ENCODE assay signal across 2 cellular contexts in the genomic region with DNA sequence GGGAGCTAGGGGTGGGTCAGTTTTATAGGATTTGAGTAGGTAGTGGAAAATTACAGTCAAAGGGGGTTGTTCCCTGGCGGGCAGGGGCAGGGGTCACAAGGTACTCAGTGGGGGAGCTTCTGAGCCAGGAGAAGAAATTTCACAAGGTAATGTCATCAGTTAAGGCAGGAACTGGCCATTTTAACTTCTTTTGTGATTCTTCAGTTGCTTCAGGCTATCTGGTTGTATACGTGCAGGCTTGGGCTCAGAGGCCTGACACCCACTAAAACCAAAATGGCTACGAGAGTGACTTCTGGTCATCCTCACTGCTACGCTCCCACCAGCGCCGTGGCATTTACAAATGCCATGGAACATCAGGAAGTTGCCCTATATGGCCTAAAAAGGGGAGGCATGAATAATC.
TF ChIP-seq lines count a peak whose summit lies in the region.

No MANE protein-coding gene starts in this region.

TF ChIP-seq in GM23338, 12 proteins besides CTCF, POLR2A, EP300 and RAD21:
- no peak for TF ChIP-seq STAT1 (IDR thresholded peaks at IDR 0.05; ENCODE audit: unreplicated experiment)
- no peak for TF ChIP-seq JUNB (IDR thresholded peaks at IDR 0.05; ENCODE audit: unreplicated experiment)

TF ChIP-seq in K562, 482 proteins besides CTCF, POLR2A, EP300 and RAD21:
- TF ChIP-seq CEBPG (CRISPR knock-in tag; IDR thresholded peaks at IDR 0.05) (peak; percentile 11; the same call in 1 of the 2 replicates), CEBPG (tag; conservative IDR thresholded peaks at IDR 0.05 in 1 of 2, IDR thresholded peaks at IDR 0.05 in 1 of 2) (no peak), ZNF75A (CRISPR knock-in tag; IDR thresholded peaks at IDR 0.05) (no peak)
- TF ChIP-seq, protein P1, sequence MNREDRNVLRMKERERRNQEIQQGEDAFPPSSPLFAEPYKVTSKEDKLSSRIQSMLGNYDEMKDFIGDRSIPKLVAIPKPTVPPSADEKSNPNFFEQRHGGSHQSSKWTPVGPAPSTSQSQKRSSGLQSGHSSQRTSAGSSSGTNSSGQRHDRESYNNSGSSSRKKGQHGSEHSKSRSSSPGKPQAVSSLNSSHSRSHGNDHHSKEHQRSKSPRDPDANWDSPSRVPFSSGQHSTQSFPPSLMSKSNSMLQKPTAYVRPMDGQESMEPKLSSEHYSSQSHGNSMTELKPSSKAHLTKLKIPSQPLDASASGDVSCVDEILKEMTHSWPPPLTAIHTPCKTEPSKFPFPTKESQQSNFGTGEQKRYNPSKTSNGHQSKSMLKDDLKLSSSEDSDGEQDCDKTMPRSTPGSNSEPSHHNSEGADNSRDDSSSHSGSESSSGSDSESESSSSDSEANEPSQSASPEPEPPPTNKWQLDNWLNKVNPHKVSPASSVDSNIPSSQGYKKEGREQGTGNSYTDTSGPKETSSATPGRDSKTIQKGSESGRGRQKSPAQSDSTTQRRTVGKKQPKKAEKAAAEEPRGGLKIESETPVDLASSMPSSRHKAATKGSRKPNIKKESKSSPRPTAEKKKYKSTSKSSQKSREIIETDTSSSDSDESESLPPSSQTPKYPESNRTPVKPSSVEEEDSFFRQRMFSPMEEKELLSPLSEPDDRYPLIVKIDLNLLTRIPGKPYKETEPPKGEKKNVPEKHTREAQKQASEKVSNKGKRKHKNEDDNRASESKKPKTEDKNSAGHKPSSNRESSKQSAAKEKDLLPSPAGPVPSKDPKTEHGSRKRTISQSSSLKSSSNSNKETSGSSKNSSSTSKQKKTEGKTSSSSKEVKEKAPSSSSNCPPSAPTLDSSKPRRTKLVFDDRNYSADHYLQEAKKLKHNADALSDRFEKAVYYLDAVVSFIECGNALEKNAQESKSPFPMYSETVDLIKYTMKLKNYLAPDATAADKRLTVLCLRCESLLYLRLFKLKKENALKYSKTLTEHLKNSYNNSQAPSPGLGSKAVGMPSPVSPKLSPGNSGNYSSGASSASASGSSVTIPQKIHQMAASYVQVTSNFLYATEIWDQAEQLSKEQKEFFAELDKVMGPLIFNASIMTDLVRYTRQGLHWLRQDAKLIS (CRISPR knock-in tag; IDR thresholded peaks at IDR 0.05), result no peak
TF ChIP-seq in K562: peak in this region for 1.
